ENCODE assay signal across 1 cellular context in the genomic region with DNA sequence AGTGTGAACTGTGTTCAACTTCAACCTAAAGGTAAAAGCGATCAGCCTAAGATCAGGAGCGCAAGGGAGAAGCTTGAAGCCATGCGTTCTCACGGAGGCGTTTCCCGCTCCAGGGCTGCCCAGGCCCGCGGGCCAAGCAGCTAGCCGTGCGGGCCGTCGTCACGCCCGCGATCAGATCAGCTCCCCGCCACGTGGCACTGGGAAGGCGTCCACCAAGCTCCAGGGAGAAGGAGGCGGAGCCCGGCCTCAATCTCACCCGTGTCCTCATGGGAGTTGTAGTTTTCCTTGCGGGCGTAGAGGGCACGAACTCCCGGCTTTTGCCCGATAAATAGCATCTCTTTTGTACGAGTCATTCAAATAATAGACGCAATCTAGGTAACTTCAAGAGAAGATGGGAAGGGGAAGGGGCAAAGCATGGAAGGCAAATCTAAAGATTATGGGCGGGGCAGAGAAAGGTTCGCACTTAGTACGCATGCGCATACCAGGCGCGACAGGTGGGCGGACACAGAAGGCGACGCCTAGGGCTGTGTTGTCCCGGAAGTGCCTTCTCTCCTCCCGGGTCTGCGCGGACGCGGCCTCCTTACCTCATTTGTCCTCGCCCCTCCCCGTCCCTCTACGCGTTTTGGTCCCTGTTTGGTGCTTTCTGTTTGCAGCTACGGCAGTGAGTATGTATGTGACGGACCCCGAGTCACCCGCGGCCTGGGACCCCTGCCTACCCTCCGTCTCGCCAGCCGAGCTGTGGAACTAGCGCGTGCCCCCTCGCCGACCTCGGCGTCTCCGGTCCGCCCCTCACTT.
TF ChIP-seq lines count a peak whose summit lies in the region.

No MANE protein-coding gene starts in this region.

TF ChIP-seq in liver, 16 proteins besides CTCF, POLR2A, EP300 and RAD21 (continued from another document):
- TF ChIP-seq, protein P1, sequence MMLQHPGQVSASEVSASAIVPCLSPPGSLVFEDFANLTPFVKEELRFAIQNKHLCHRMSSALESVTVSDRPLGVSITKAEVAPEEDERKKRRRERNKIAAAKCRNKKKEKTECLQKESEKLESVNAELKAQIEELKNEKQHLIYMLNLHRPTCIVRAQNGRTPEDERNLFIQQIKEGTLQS (IDR thresholded peaks at IDR 0.05): no peak
- TF ChIP-seq HNF4G (IDR thresholded peaks at IDR 0.05) (no peak), TAF1 (conservative IDR thresholded peaks at IDR 0.05) (peak; percentile 74)
TF ChIP-seq in liver: peak in this region for 10.
